Comparison of ENCODE assay signal across 15 cellular contexts in genomic region chr17:75755205-75755901, GRCh38. TPM values are rescaled to one million over a fixed set of nuclear protein-coding genes. Genes with fewer than 3 reads are reported as not detected.
DNase-seq lines count a peak whose midpoint lies in the region; ATAC-seq and TF ChIP-seq lines count a peak whose summit lies in the region.
"Had no signal": no experiment of that assay in that cellular context is flagged by ENCODE, and none has a peak within 500 bp of the region (broad histone marks: within the 10 kb centered on the region; RNA-seq: fewer than 3 reads in every experiment).

No MANE protein-coding gene starts in this region.

- no peaks in the 10 kb centered on the region for H3K36me3 ChIP-seq in aorta (ENCODE audit: control insufficient read depth in 1 of 2, insufficient read depth in 2 of 2, low read length in 1 of 2)

- H3K9me3 ChIP-seq in aorta (ENCODE audit: control insufficient read depth, low read length): no peaks in the 10 kb centered on the region
- H3K9me3 ChIP-seq: esophagus squamous epithelium, vagina had no signal

- DNase-seq in Right ventricle myocardium superior (peak; percentile 41), left cardiac atrium (no peak), NCI-H524 treated with DMSO at 0.1 percent for 48 hours (lab: John Stamatoyannopoulos, UW) (peak; percentile 46), aorta (peak in 1 of 2 donors; percentile 74), middle frontal gyrus (ENCODE audit: extremely low spot score, low spot score) (no peak), GM13976 (ENCODE audit: low spot score) (no peak)
- DNase-seq: activated effector memory CD4-positive, alpha-beta T cell treated with anti-CD3 and anti-CD28 coated beads, Interleukin-2, amount 50 U/mL, for 16 hours; esophagus squamous epithelium; NCI-H187 treated with DMSO at 0.1 percent for 48 hours had no signal

- no peak for TF ChIP-seq CTCF in GM13976 (IDR thresholded peaks at IDR 0.05; ENCODE audit: borderline replicate concordance, control extremely low read depth, extremely low read depth, insufficient read depth, missing control alignments)

- intact Hi-C loops in Right ventricle myocardium superior (cut with DNase I): no loop called here
- intact Hi-C loops in left cardiac atrium (cut with DNase I): loop anchor here in 1 of 2 donors (10.0 kb wide), 1 partner anchor 331 kb away; no protein-coding TSS in a partner anchor
- intact Hi-C loops in aorta (cut with DNase I): no loop called here

- 79 to 80% methylated on average over 20 of the region's 20 CpGs for WGBS in aorta, 2 donors

- H3K27ac ChIP-seq in aorta (ENCODE audit: low read depth in 1 of 2, low read length in 2 of 2): no peak overlapping the region
- H3K27ac ChIP-seq: C4-2B, esophagus squamous epithelium, skin epidermis, vagina, VCaP had no signal

- H3K4me3 ChIP-seq in aorta (ENCODE audit: low read length in 2 of 2): no peak overlapping the region
- H3K4me3 ChIP-seq: esophagus squamous epithelium, skin epidermis, vagina had no signal

- in situ Hi-C loops in GM13976 (cut with MboI; ENCODE audit: low sequenced_read_pairs, unreplicated experiment): no loop called here

- no peaks in the 10 kb centered on the region for H3K4me1 ChIP-seq in aorta (ENCODE audit: control insufficient read depth in 1 of 2, insufficient read depth in 2 of 2, low read length in 2 of 2)

- no peaks in the 10 kb centered on the region for H3K27me3 ChIP-seq in aorta (ENCODE audit: control insufficient read depth in 1 of 2, insufficient read depth in 2 of 2, low read length in 1 of 2)
- H3K27me3 ChIP-seq: esophagus squamous epithelium, vagina had no signal

- ATAC-seq in Right ventricle myocardium superior (ENCODE audit: poor library complexity) (no peak), left cardiac atrium (no peak), esophagus mucosa (peak; percentile 22), aorta (ENCODE audit: low FRiP score) (peak; percentile 5), GM21447 (IDR thresholded peaks at IDR 0.05; ENCODE audit: unreplicated experiment) (no peak)

RNA-seq across cellular contexts. Expression of gene GALK1, which starts 9.6 kb away (rescaled TPM):
- 23.3 TPM for total RNA-seq in Right ventricle myocardium superior
- total RNA-seq in left cardiac atrium: 10 to 100 TPM; 22.0 to 22.9 TPM
- total RNA-seq in esophagus mucosa: 29.1 TPM
- 10 to 100 TPM; 16.8 to 27.1 TPM for total RNA-seq in aorta
- polyA plus RNA-seq in aorta: 10 to 100 TPM; 16.9 to 44.8 TPM

RNA-seq across cellular contexts. Expression of gene UNK, which starts 29.3 kb away (rescaled TPM):
- total RNA-seq in Right ventricle myocardium superior (14.3 TPM), left cardiac atrium (10 to 100 TPM; 15.8 to 17.8 TPM), esophagus mucosa (17.3 TPM), aorta (10 to 100 TPM; 28.9 to 34.1 TPM)
- polyA plus RNA-seq in aorta: 10 to 100 TPM in 1 of 2 donors, 1 to 10 TPM in 1; 8.8 to 21.7 TPM

RNA-seq across cellular contexts. Expression of gene ITGB4, which starts 34.1 kb away (rescaled TPM):
- total RNA-seq in Right ventricle myocardium superior (9.4 TPM), left cardiac atrium (10 to 100 TPM; 18.9 to 26.9 TPM), esophagus mucosa (134 TPM), aorta (10 to 100 TPM; 40.3 to 69.5 TPM)
- polyA plus RNA-seq in aorta: 10 to 100 TPM in 1 of 2 donors, 1 to 10 TPM in 1; 7.5 to 13.9 TPM

Comparison
In these comparisons a context has a peak if more than half of its experiments do, and no peak if none do; other contexts are left out.
1. DNase-seq: peak in Right ventricle myocardium superior (single experiment) and NCI-H524 treated with DMSO at 0.1 percent for 48 hours (single experiment); none in left cardiac atrium (single experiment), middle frontal gyrus (single experiment) and GM13976 (single experiment).
2. ATAC-seq: peak in esophagus mucosa (single experiment) and aorta (single experiment); none in Right ventricle myocardium superior (single experiment), left cardiac atrium (0 of 2) and GM21447 (single experiment).